ENCODE assay signal across 16 cellular contexts in genomic region chr10:125165584-125166340, GRCh38. TPM values are rescaled to one million over a fixed set of nuclear protein-coding genes. Genes with fewer than 3 reads are reported as not detected.
DNase-seq lines count a peak whose midpoint lies in the region; ATAC-seq and TF ChIP-seq lines count a peak whose summit lies in the region.
"Had no signal": no experiment of that assay in that cellular context is flagged by ENCODE, and none has a peak within 500 bp of the region (broad histone marks: within the 10 kb centered on the region; RNA-seq: fewer than 3 reads in every experiment).

No MANE protein-coding gene starts in this region.

- H3K4me1 ChIP-seq in endodermal cell (ENCODE audit: control insufficient read depth, insufficient read depth, low read length), result peaks cover 4% of the 10 kb centered on the region
- peaks cover 0 to 12% (median 4%) of the 10 kb centered on the region in 4 donors for H3K4me1 ChIP-seq in sigmoid colon
- H3K4me1 ChIP-seq in colonic mucosa, result no peaks in the 10 kb centered on the region
- H3K4me1 ChIP-seq: BE2C had no signal

- no peak for TF ChIP-seq CTCF in coronary artery (IDR thresholded peaks at IDR 0.05)
- no peak for TF ChIP-seq CTCF in endodermal cell (conservative IDR thresholded peaks at IDR 0.05)
- no peak for TF ChIP-seq CTCF in nephron (IDR thresholded peaks at IDR 0.05; ENCODE audit: unreplicated experiment in 3 of 3)
- TF ChIP-seq CTCF in sigmoid colon (IDR thresholded peaks at IDR 0.05), result no peak
- no peak for TF ChIP-seq CTCF in colonic mucosa (IDR thresholded peaks at IDR 0.05)

- H3K36me3 Mint-ChIP-seq in endodermal cell (ENCODE audit: low read depth), result no peaks in the 10 kb centered on the region
- H3K36me3 Mint-ChIP-seq in nephron (ENCODE audit: low read depth), result no peaks in the 10 kb centered on the region
- H3K36me3 Mint-ChIP-seq: CD4-positive, alpha-beta memory T cell had no signal

- H3K27ac ChIP-seq in coronary artery, result no peak overlapping the region
- H3K27ac ChIP-seq in endodermal cell (ENCODE audit: low read depth, low read length), result no peak overlapping the region
- no peak overlapping the region for H3K27ac ChIP-seq in sigmoid colon
- no peak overlapping the region for H3K27ac ChIP-seq in colonic mucosa
- H3K27ac ChIP-seq: A549, C4-2B had no signal

- H3K9me3 ChIP-seq in endodermal cell (ENCODE audit: control insufficient read depth, low read length), result no peaks in the 10 kb centered on the region
- no peaks in the 10 kb centered on the region for H3K9me3 ChIP-seq in sigmoid colon
- H3K9me3 ChIP-seq in colonic mucosa, result no peaks in the 10 kb centered on the region
- H3K9me3 ChIP-seq: A549, BE2C had no signal

- H3K27me3 Mint-ChIP-seq in endodermal cell (ENCODE audit: insufficient read depth), result peaks cover 65% of the 10 kb centered on the region
- peaks cover 7% of the 10 kb centered on the region for H3K27me3 Mint-ChIP-seq in nephron (ENCODE audit: low read depth)

- H3K27ac Mint-ChIP-seq in endodermal cell, result no peak overlapping the region
- peak overlapping the region in 1 of 3 experiments; percentile 6 for H3K27ac Mint-ChIP-seq in nephron
- H3K27ac Mint-ChIP-seq: CD4-positive, alpha-beta memory T cell had no signal

- intact Hi-C loops in sigmoid colon (cut with DNase I), result loop anchor here (10.0 kb wide), 1 partner anchor 179 kb away; no protein-coding TSS in a partner anchor
- intact Hi-C loops in colonic mucosa (cut with DNase I), result loop anchor here (10.0 kb wide), 1 partner anchor 179 kb away; no protein-coding TSS in a partner anchor

- H3K27me3 ChIP-seq in endodermal cell (ENCODE audit: control insufficient read depth, insufficient read depth, low read length, poor library complexity, severe bottlenecking), result peaks cover 63% of the 10 kb centered on the region
- no peaks in the 10 kb centered on the region for H3K27me3 ChIP-seq in sigmoid colon
- H3K27me3 ChIP-seq in colonic mucosa, result no peaks in the 10 kb centered on the region
- H3K27me3 ChIP-seq: BE2C had no signal

- ATAC-seq in HG03280 (IDR thresholded peaks at IDR 0.05; ENCODE audit: unreplicated experiment), result no peak
- no peak for ATAC-seq in GM21786 (IDR thresholded peaks at IDR 0.05; ENCODE audit: unreplicated experiment)
- ATAC-seq in GM18909 (IDR thresholded peaks at IDR 0.05; ENCODE audit: poor library complexity, unreplicated experiment), result no peak
- ATAC-seq: A549, HCT116, HepG2 had no signal

- peak; percentile 19 for DNase-seq in coronary artery (ENCODE audit: low spot score)
- peak; percentile 34 for DNase-seq in endodermal cell
- DNase-seq in sigmoid colon, result peak; percentile 9
- DNase-seq in colonic mucosa, result no peak
- DNase-seq: BE2C; CD4-positive, alpha-beta memory T cell; DND-41; GDM1 had no signal

- 88 to 89% methylated on average over 8 to 10 of the region's 10 CpGs for WGBS in endodermal cell (ENCODE audit: insufficient coverage in 1 of 2, insufficient read length in 1 of 2), 2 experiments
- 94 to 96% methylated on average over 10 of the region's 10 CpGs for WGBS in sigmoid colon, 2 donors

- no peaks in the 10 kb centered on the region for H3K9me3 Mint-ChIP-seq in endodermal cell
- no peaks in the 10 kb centered on the region for H3K9me3 Mint-ChIP-seq in nephron

- TF ChIP-seq POLR2A in sigmoid colon (IDR thresholded peaks at IDR 0.05), result no peak

- H3K9ac ChIP-seq in endodermal cell (ENCODE audit: extremely low read depth, low read length, poor library complexity, severe bottlenecking), result no peak overlapping the region
- no peak overlapping the region for H3K9ac ChIP-seq in colonic mucosa (ENCODE audit: low read depth in 2 of 2, low read length in 2 of 2)

- H3K4me3 Mint-ChIP-seq in endodermal cell, result no peak overlapping the region
- peak overlapping the region in 2 of 3 experiments; percentile 21 to 22 for H3K4me3 Mint-ChIP-seq in nephron
- H3K4me3 Mint-ChIP-seq: CD4-positive, alpha-beta memory T cell had no signal

- H3K4me3 ChIP-seq in coronary artery (no peak overlapping the region), endodermal cell (ENCODE audit: low read length) (no peak overlapping the region), sigmoid colon (no peak overlapping the region), colonic mucosa (no peak overlapping the region)
- H3K4me3 ChIP-seq: A549 had no signal

- H3K36me3 ChIP-seq in endodermal cell (ENCODE audit: control insufficient read depth, insufficient read depth, low read length) (no peaks in the 10 kb centered on the region), sigmoid colon (no peaks in the 10 kb centered on the region), colonic mucosa (no peaks in the 10 kb centered on the region)
- H3K36me3 ChIP-seq: BE2C had no signal

- no peak for TF ChIP-seq EP300 in sigmoid colon (IDR thresholded peaks at IDR 0.05)

- H3K4me1 Mint-ChIP-seq in endodermal cell, result peaks cover 5% of the 10 kb centered on the region
- H3K4me1 Mint-ChIP-seq in nephron, result no peaks in the 10 kb centered on the region

RNA-seq across cellular contexts. Expression of gene CTBP2, which starts 5.4 kb away (rescaled TPM):
- total RNA-seq in endodermal cell (100 to 1,000 TPM in 1 of 2 donors, 10 to 100 TPM in 1; 75.3 to 109 TPM), sigmoid colon (10 to 100 TPM; 31.2 to 57.1 (median 47.5) TPM), colonic mucosa (100 to 1,000 TPM; 106 to 172 TPM)
- 119 TPM for polyA plus RNA-seq in endodermal cell (2013, experiment 1 of 2)
- 108 TPM for polyA plus RNA-seq in endodermal cell (2013, experiment 2 of 2)
- polyA plus RNA-seq in sigmoid colon, result 10 to 100 TPM; 49.9 to 62.4 (median 52.0) TPM
- total RNA-seq: HepG2 had no signal
